8 cellular contexts compared by ENCODE assay signal in genomic region chr11:3642071-3642951, GRCh38. TPM values are rescaled to one million over a fixed set of nuclear protein-coding genes. Genes with fewer than 3 reads are reported as not detected.
A peak's percentile ranks its signal among the peaks of the same experiment; 100 is the strongest.
DNase-seq lines count a peak whose midpoint lies in the region; TF ChIP-seq lines count a peak whose summit lies in the region.

No MANE protein-coding gene starts in this region.

- H3K27me3 ChIP-seq in HUES48 (ENCODE audit: control insufficient read depth, insufficient read depth, low read length), result peaks cover 9% of the 10 kb centered on the region
- H3K27me3 ChIP-seq in cardiac muscle cell, result no peaks in the 10 kb centered on the region
- H3K27me3 ChIP-seq in parathyroid adenoma (ENCODE audit: control insufficient read depth, insufficient read depth, low read length), result no peaks in the 10 kb centered on the region
- H3K27me3 ChIP-seq in tibial artery, result peaks cover 0 to 19% of the 10 kb centered on the region in 2 donors

- no peak for TF ChIP-seq CTCF in cardiac muscle cell (IDR thresholded peaks at IDR 0.05; ENCODE audit: low read depth, low read length)
- TF ChIP-seq CTCF in parathyroid adenoma (IDR thresholded peaks at IDR 0.05), result no peak
- TF ChIP-seq CTCF in tibial artery (IDR thresholded peaks at IDR 0.05), result no peak

- H3K4me1 ChIP-seq in HUES48 (ENCODE audit: control insufficient read depth, insufficient read depth, low read length), result peaks cover 13% of the 10 kb centered on the region; the same call in 1 of the 2 replicates
- H3K4me1 ChIP-seq in cardiac muscle cell (ENCODE audit: low read depth), result peaks cover 6% of the 10 kb centered on the region
- H3K4me1 ChIP-seq in parathyroid adenoma, result peaks cover 6% of the 10 kb centered on the region
- peaks cover 0 to 19% (median 17%) of the 10 kb centered on the region in 4 donors for H3K4me1 ChIP-seq in tibial artery

- peaks cover 4% of the 10 kb centered on the region for H3K36me3 Mint-ChIP-seq in activated naive CD8-positive, alpha-beta T cell

- H3K4me3 Mint-ChIP-seq in activated naive CD8-positive, alpha-beta T cell, result peak overlapping the region; percentile 82

- peak overlapping the region; percentile 70 for H3K4me2 ChIP-seq in parathyroid adenoma (ENCODE audit: low read length)

- H3K9me3 Mint-ChIP-seq in activated naive CD8-positive, alpha-beta T cell (ENCODE audit: low read depth), result no peaks in the 10 kb centered on the region

- peaks cover 6% of the 10 kb centered on the region for H3K4me1 Mint-ChIP-seq in activated naive CD8-positive, alpha-beta T cell (ENCODE audit: low read depth)

- DNase-seq in CMK (ENCODE audit: low read depth) (peak; percentile 52), SKM-1 treated with dmso at 0.1 percent for 144 hours (lab: John Stamatoyannopoulos, UW; ENCODE audit: unreplicated experiment) (peak; percentile 54), cardiac muscle cell (ENCODE audit: low read depth in 1 of 2, low spot score in 1 of 2) (peak; percentile 86 to 97), tibial artery (peak; percentile 75 to 76), NCI-H2107 (lab: John Stamatoyannopoulos, UW) (no peak)

- H3K27ac ChIP-seq in HUES48 (ENCODE audit: low read depth, low read length), result peak overlapping the region; percentile 96
- peak overlapping the region; percentile 92 for H3K27ac ChIP-seq in cardiac muscle cell
- no peak overlapping the region for H3K27ac ChIP-seq in parathyroid adenoma
- H3K27ac ChIP-seq in tibial artery, result peak overlapping the region; percentile 10 to 39

- H3K27me3 Mint-ChIP-seq in activated naive CD8-positive, alpha-beta T cell, result peaks cover 27% of the 10 kb centered on the region

- H3K79me2 ChIP-seq in parathyroid adenoma, result no peaks in the 10 kb centered on the region

- peak overlapping the region; percentile 68 for H3K4me3 ChIP-seq in HUES48 (ENCODE audit: low read depth, low read length)
- H3K4me3 ChIP-seq in cardiac muscle cell, result peak overlapping the region; percentile 43
- peak overlapping the region; percentile 53 for H3K4me3 ChIP-seq in parathyroid adenoma (ENCODE audit: low read depth, low read length)
- peak overlapping the region; percentile 46 to 62 for H3K4me3 ChIP-seq in tibial artery

- H3K9me3 ChIP-seq in HUES48 (ENCODE audit: control insufficient read depth, insufficient read depth, low read length), result no peaks in the 10 kb centered on the region; the same call in 1 of the 2 replicates
- H3K9me3 ChIP-seq in cardiac muscle cell (ENCODE audit: low read depth), result no peaks in the 10 kb centered on the region
- no peaks in the 10 kb centered on the region for H3K9me3 ChIP-seq in parathyroid adenoma (ENCODE audit: control insufficient read depth, low read length)
- H3K9me3 ChIP-seq in tibial artery, result no peaks in the 10 kb centered on the region

- H3K9ac ChIP-seq in HUES48 (ENCODE audit: low read depth, low read length) (peak overlapping the region; percentile 84), parathyroid adenoma (no peak overlapping the region)

- peak overlapping the region; percentile 77 for H2AFZ ChIP-seq in parathyroid adenoma

- no peak overlapping the region for H3K27ac Mint-ChIP-seq in activated naive CD8-positive, alpha-beta T cell

- intact Hi-C loops in tibial artery (cut with DNase I; ENCODE audit: low total_unique reads), result no loop called here

- H3K36me3 ChIP-seq in HUES48 (ENCODE audit: control insufficient read depth, insufficient read depth, low read length) (no peaks in the 10 kb centered on the region), cardiac muscle cell (no peaks in the 10 kb centered on the region), parathyroid adenoma (ENCODE audit: control insufficient read depth, insufficient read depth, low read length) (no peaks in the 10 kb centered on the region), tibial artery (no peaks in the 10 kb centered on the region)

RNA-seq across cellular contexts. Expression of gene ART5, which starts 0.5 kb away (rescaled TPM):
- 44.9 and 49.9 TPM in 2 replicates for total RNA-seq in cardiac muscle cell
- 58.7 and 75.7 TPM in 2 replicates for polyA plus RNA-seq in cardiac muscle cell

RNA-seq across cellular contexts. Expression of gene ART1, which starts 2.6 kb away (rescaled TPM):
- total RNA-seq in cardiac muscle cell, result 0.30 and 0.60 TPM in 2 replicates
- polyA plus RNA-seq in cardiac muscle cell, result not detected in 2 replicates

RNA-seq across cellular contexts. Expression of gene CHRNA10, which starts 28.9 kb away (rescaled TPM):
- total RNA-seq in cardiac muscle cell, result 1.1 and 1.4 TPM in 2 replicates
- polyA plus RNA-seq in cardiac muscle cell, result not detected in 2 replicates
